8 cellular contexts compared by ENCODE assay signal in genomic region chr5:151239237-151239861, GRCh38. TPM values are rescaled to one million over a fixed set of nuclear protein-coding genes. Genes with fewer than 3 reads are reported as not detected.
A peak's percentile ranks its signal among the peaks of the same experiment; 100 is the strongest.
DNase-seq lines count a peak whose midpoint lies in the region; ATAC-seq, FAIRE-seq and TF ChIP-seq lines count a peak whose summit lies in the region.

No MANE protein-coding gene starts in this region.

- FAIRE-seq in bronchial epithelial cell (lab: Jason Lieb, UNC) = no peak

- TF ChIP-seq CTCF in GM12864 (IDR thresholded peaks at IDR 0.05; ENCODE audit: low read depth, low read length, missing control alignments) (peak; percentile 92), bronchial epithelial cell (IDR thresholded peaks at IDR 0.05; ENCODE audit: insufficient read depth, low read length, severe bottlenecking) (peak; percentile 85), kidney epithelial cell (IDR thresholded peaks at IDR 0.05; ENCODE audit: insufficient read depth, low read length, poor library complexity, severe bottlenecking) (peak; percentile 92)

- H3K4me3 ChIP-seq in GM12864 (ENCODE audit: low read depth, low read length) = peak overlapping the region; percentile 37
- H3K4me3 ChIP-seq in bronchial epithelial cell (ENCODE audit: low read depth, low read length) = no peak overlapping the region
- no peak overlapping the region for H3K4me3 ChIP-seq in kidney epithelial cell (ENCODE audit: low read depth, low read length)

- peak; percentile 89 for DNase-seq in AG08395 (ENCODE audit: low spot score)
- DNase-seq in GM12864 (ENCODE audit: low read depth) = no peak
- peak; percentile 69 for DNase-seq in SK-MEL-5 (ENCODE audit: low read depth, low spot score)
- DNase-seq in bronchial epithelial cell (ENCODE audit: low read depth) = no peak
- DNase-seq in kidney epithelial cell (ENCODE audit: low read depth) = no peak
- peak; percentile 32 to 57 for DNase-seq in stimulated activated CD4-positive, alpha-beta T cell treated with anti-CD3 and anti-CD28 coated beads, Interleukin-4, amount 100 ng/mL, for 4 hours

- in situ Hi-C loops in SK-MEL-5 (cut with HindIII; ENCODE audit: low pct_unique_long_range_greater_than_20kb, low sequenced_read_pairs) = no loop called here

- H3K36me3 ChIP-seq in bronchial epithelial cell (ENCODE audit: control insufficient read depth, insufficient read depth, low read length) (no peaks in the 10 kb centered on the region), kidney epithelial cell (ENCODE audit: control insufficient read depth, insufficient read depth, low read length) (no peaks in the 10 kb centered on the region)

- ATAC-seq in HG03460 (IDR thresholded peaks at IDR 0.05; ENCODE audit: unreplicated experiment) (peak; percentile 35), GM19328 (IDR thresholded peaks at IDR 0.05; ENCODE audit: unreplicated experiment) (no peak)

- H3K27me3 ChIP-seq in bronchial epithelial cell (ENCODE audit: control insufficient read depth, insufficient read depth, low read length) = no peaks in the 10 kb centered on the region
- peaks cover 9% of the 10 kb centered on the region for H3K27me3 ChIP-seq in kidney epithelial cell (ENCODE audit: control insufficient read depth, insufficient read depth, low read length)

RNA-seq across cellular contexts. Expression of gene GM2A, which starts 13.6 kb away (rescaled TPM):
- 93.4 and 96.2 TPM in 2 replicates for total RNA-seq in SK-MEL-5 (2014; rRNA removed; shearing (Covaris generic))
- 87.1 and 99.8 TPM in 2 replicates for polyA plus RNA-seq in SK-MEL-5 (2015; cell fraction: cytosol; rRNA removed)
- polyA plus RNA-seq in SK-MEL-5 (2015; cell fraction: nucleus; rRNA removed) = 6.6 and 6.8 TPM in 2 replicates
- total RNA-seq in bronchial epithelial cell = 85.4 and 121 TPM in 2 replicates
- total RNA-seq in kidney epithelial cell = 19.0 and 24.6 TPM in 2 replicates

RNA-seq across cellular contexts. Expression of gene CCDC69, which starts 15.5 kb away (rescaled TPM):
- 1.1 TPM in 2 replicates for total RNA-seq in SK-MEL-5 (2014; rRNA removed; shearing (Covaris generic))
- 1.7 and 1.9 TPM in 2 replicates for polyA plus RNA-seq in SK-MEL-5 (2015; cell fraction: cytosol; rRNA removed)
- 0.42 and 0.72 TPM in 2 replicates for polyA plus RNA-seq in SK-MEL-5 (2015; cell fraction: nucleus; rRNA removed)
- total RNA-seq in bronchial epithelial cell (0.79 and 1.7 TPM in 2 replicates), kidney epithelial cell (3.1 and 4.4 TPM in 2 replicates)

Comparison
In these comparisons a context has a peak if more than half of its experiments do, and no peak if none do; other contexts are left out.
1. DNase-seq: peak in AG08395 (single experiment), SK-MEL-5 (single experiment) and stimulated activated CD4-positive, alpha-beta T cell treated with anti-CD3 and anti-CD28 coated beads, Interleukin-4, amount 100 ng/mL, for 4 hours (2 of 2); none in GM12864 (single experiment), bronchial epithelial cell (single experiment) and kidney epithelial cell (single experiment).
2. Peak in every context shown above with its lines, with median percentiles within 50 percentile points of each other: CTCF ChIP-seq.